8 cellular contexts compared by ENCODE assay signal in the genomic region with DNA sequence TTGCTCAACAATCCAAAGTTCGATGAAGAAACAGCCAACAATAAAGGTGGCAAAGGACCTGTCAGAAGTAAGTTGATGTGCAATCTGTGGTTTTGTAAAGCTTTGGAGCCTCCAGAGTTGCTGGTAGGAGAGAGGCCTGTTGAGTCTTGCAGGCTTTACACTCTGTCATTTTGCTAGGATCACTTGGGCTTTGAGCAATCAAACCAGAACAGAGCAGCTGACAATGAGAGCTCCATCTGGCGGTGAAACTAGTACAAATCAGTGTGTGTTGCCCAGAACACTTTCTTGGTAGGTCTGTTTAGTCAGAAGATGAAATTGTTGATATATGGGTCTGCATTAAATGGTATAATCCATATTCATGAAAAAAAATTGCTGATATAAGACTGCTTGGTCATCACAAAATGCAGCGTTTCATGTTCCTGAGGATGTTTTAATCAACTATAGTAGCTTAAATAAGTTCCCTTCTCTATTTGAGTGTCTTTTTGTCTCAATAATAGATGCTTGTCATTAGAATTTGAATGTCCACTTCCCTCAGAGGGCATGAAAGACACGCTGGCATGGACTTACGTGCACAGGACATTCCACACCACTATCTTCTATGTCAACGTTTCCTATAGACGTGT. TPM values are rescaled to one million over a fixed set of nuclear protein-coding genes. Genes with fewer than 3 reads are reported as not detected.
DNase-seq lines count a peak whose midpoint lies in the region; ATAC-seq lines count a peak whose summit lies in the region.

No MANE protein-coding gene starts in this region.

- DNase-seq in GDM1 (lab: John Stamatoyannopoulos, UW) (peak; percentile 58), NCI-H526 (lab: John Stamatoyannopoulos, UW) (peak; percentile 84 to 88), memory B cell (ENCODE audit: low spot score in 2 of 2) (peak; percentile 58 to 59)
- peak; percentile 82 for DNase-seq in activated CD4-positive, alpha-beta T cell treated with anti-CD3 and anti-CD28 coated beads, Interleukin-2, amount 10 ng/mL, durations not matched to agents 7 days and 5 days
- peak; percentile 27 for DNase-seq in effector CD8-positive, alpha-beta T cell (lab: John Stamatoyannopoulos, UW)
- DNase-seq in stimulated activated CD8-positive, alpha-beta memory T cell treated with anti-CD3 and anti-CD28 coated beads, Interleukin-4, amount 100 ng/mL, for 1 hour (ENCODE audit: low read depth in 2 of 2, low spot score in 1 of 2) = peak; percentile 23 to 37

- no peaks in the 10 kb centered on the region for H3K9me3 Mint-ChIP-seq in activated CD4-positive, alpha-beta T cell treated with anti-CD3 and anti-CD28 coated beads, Interleukin-2, amount 10 ng/mL, durations not matched to agents 7 days and 5 days
- H3K9me3 Mint-ChIP-seq in memory B cell = peaks cover under 1% of the 10 kb centered on the region

- POLR2A ChIA-PET in activated CD4-positive, alpha-beta T cell treated with anti-CD3 and anti-CD28 coated beads, Interleukin-2, amount 10 ng/mL, durations not matched to agents 7 days and 5 days (lab: Charles Lee) = interaction anchor here (0.6 kb wide), 1 partner anchor 127 kb away, joined by 3 read pairs; no protein-coding TSS in a partner anchor

- no peak overlapping the region for H3K4me3 Mint-ChIP-seq in activated CD4-positive, alpha-beta T cell treated with anti-CD3 and anti-CD28 coated beads, Interleukin-2, amount 10 ng/mL, durations not matched to agents 7 days and 5 days
- H3K4me3 Mint-ChIP-seq in memory B cell = no peak overlapping the region

- ATAC-seq in HG02763 (IDR thresholded peaks at IDR 0.05; ENCODE audit: unreplicated experiment) = peak; percentile 61
- ATAC-seq in memory B cell (ENCODE audit: low read depth) = peak; percentile 83
- ATAC-seq in GM19351 (IDR thresholded peaks at IDR 0.05; ENCODE audit: unreplicated experiment) = no peak

- no peaks in the 10 kb centered on the region for H3K27me3 Mint-ChIP-seq in activated CD4-positive, alpha-beta T cell treated with anti-CD3 and anti-CD28 coated beads, Interleukin-2, amount 10 ng/mL, durations not matched to agents 7 days and 5 days
- no peaks in the 10 kb centered on the region for H3K27me3 Mint-ChIP-seq in memory B cell

- H3K4me1 Mint-ChIP-seq in activated CD4-positive, alpha-beta T cell treated with anti-CD3 and anti-CD28 coated beads, Interleukin-2, amount 10 ng/mL, durations not matched to agents 7 days and 5 days = peaks cover 9% of the 10 kb centered on the region
- peaks cover 7% of the 10 kb centered on the region for H3K4me1 Mint-ChIP-seq in memory B cell

- H3K27ac Mint-ChIP-seq in activated CD4-positive, alpha-beta T cell treated with anti-CD3 and anti-CD28 coated beads, Interleukin-2, amount 10 ng/mL, durations not matched to agents 7 days and 5 days = no peak overlapping the region
- no peak overlapping the region for H3K27ac Mint-ChIP-seq in memory B cell

- H3K36me3 Mint-ChIP-seq in activated CD4-positive, alpha-beta T cell treated with anti-CD3 and anti-CD28 coated beads, Interleukin-2, amount 10 ng/mL, durations not matched to agents 7 days and 5 days (ENCODE audit: low read depth) = peaks cover 14% of the 10 kb centered on the region
- peaks cover 26% of the 10 kb centered on the region for H3K36me3 Mint-ChIP-seq in memory B cell

- CTCF ChIA-PET in activated CD4-positive, alpha-beta T cell treated with anti-CD3 and anti-CD28 coated beads, Interleukin-2, amount 10 ng/mL, durations not matched to agents 7 days and 5 days (lab: Charles Lee) = interaction anchor here (0.6 to 3.0 kb wide), 18 partner anchors 9 to 1128 kb away, joined by 3 to 31 read pairs (median 4); a partner anchor contains a TSS

RNA-seq across cellular contexts. Expression of a gene that starts 25.7 kb away (rescaled TPM):
- 10 to 100 TPM; 10.9 to 12.8 TPM for total RNA-seq in activated CD4-positive, alpha-beta T cell treated with anti-CD3 and anti-CD28 coated beads, Interleukin-2, amount 10 ng/mL, durations not matched to agents 7 days and 5 days

RNA-seq across cellular contexts. Expression of a gene that starts 39.6 kb away (rescaled TPM):
- total RNA-seq in activated CD4-positive, alpha-beta T cell treated with anti-CD3 and anti-CD28 coated beads, Interleukin-2, amount 10 ng/mL, durations not matched to agents 7 days and 5 days = 10 to 100 TPM; 18.2 to 23.6 TPM

RNA-seq across cellular contexts. Expression of a gene that starts 52.4 kb away (rescaled TPM):
- total RNA-seq in activated CD4-positive, alpha-beta T cell treated with anti-CD3 and anti-CD28 coated beads, Interleukin-2, amount 10 ng/mL, durations not matched to agents 7 days and 5 days = 10 to 100 TPM; 66.0 to 66.1 TPM

Comparison
In these comparisons a context has a peak if more than half of its experiments do, and no peak if none do; other contexts are left out.
1. DNase-seq: peak in every context shown above with its lines; median percentile 86 in NCI-H526; 82 in activated CD4-positive, alpha-beta T cell treated with anti-CD3 and anti-CD28 coated beads, Interleukin-2, amount 10 ng/mL, durations not matched to agents 7 days and 5 days; 58 in memory B cell; 58 in GDM1; 30 in stimulated activated CD8-positive, alpha-beta memory T cell treated with anti-CD3 and anti-CD28 coated beads, Interleukin-4, amount 100 ng/mL, for 1 hour; 27 in effector CD8-positive, alpha-beta T cell.